In genomic region chr7:108839091-108839490, GRCh38 we compare ENCODE assay signal across 20 cellular contexts.
DNase-seq lines count a peak whose midpoint lies in the region; FAIRE-seq and TF ChIP-seq lines count a peak whose summit lies in the region.
"Had no signal": no experiment of that assay in that cellular context is flagged by ENCODE, and none has a peak within 500 bp of the region (broad histone marks: within the 10 kb centered on the region; RNA-seq: fewer than 3 reads in every experiment).

No MANE protein-coding gene starts in this region.

- H3K9me2 ChIP-seq in neural cell (ENCODE audit: insufficient read depth, low read length): no peaks in the 10 kb centered on the region

- FAIRE-seq in D721Med (lab: Jason Lieb, UNC): no peak
- FAIRE-seq: A549, H54 had no signal

- peak overlapping the region; percentile 54 for H3K27ac ChIP-seq in neural cell (ENCODE audit: low read length)
- H3K27ac ChIP-seq: A549, RWPE1, SJCRH30 had no signal

- peak overlapping the region; percentile 2 for H3K4me2 ChIP-seq in neural cell (ENCODE audit: low read length)
- H3K4me2 ChIP-seq: A549 had no signal

- no peaks in the 10 kb centered on the region for H4K20me1 ChIP-seq in neural cell (ENCODE audit: insufficient read depth)

- DNase-seq in HCEC 1CT: peak; percentile 20
- DNase-seq in astrocyte of the cerebellum (ENCODE audit: low read depth): peak; percentile 42
- peak; percentile 10 for DNase-seq in fibroblast of pulmonary artery (ENCODE audit: low read depth)
- no peak for DNase-seq in D721Med (ENCODE audit: insufficient read length, low spot score)
- no peak for DNase-seq in SIG-M5 (lab: John Stamatoyannopoulos, UW)
- no peak for DNase-seq in epidermal melanocyte (ENCODE audit: insufficient read length, low spot score)
- no peak for DNase-seq in GM03348 (ENCODE audit: low spot score)
- DNase-seq: C1 segment of cervical spinal cord, DMS 273 treated with DMSO at 0.1 percent for 48 hours, MV-4-11, NCI-H1417, NCI-H2029 treated with DMSO at 0.1 percent for 48 hours, NCI-H2171 treated with DMSO at 0.1 percent for 48 hours, NCI-H748 treated with DMSO at 0.1 percent for 48 hours, OCI-M1, SJCRH30 had no signal

- no peak overlapping the region for H3K9ac ChIP-seq in neural cell (ENCODE audit: low read length)

- no peak for TF ChIP-seq EP300 in neural cell (conservative IDR thresholded peaks at IDR 0.05; ENCODE audit: poor library complexity, severe bottlenecking)

- H3K27me3 ChIP-seq in neural cell (ENCODE audit: insufficient read depth, low read depth, low read length): no peaks in the 10 kb centered on the region
- H3K27me3 ChIP-seq: SJCRH30 had no signal

- TF ChIP-seq CTCF in astrocyte of the cerebellum (IDR thresholded peaks at IDR 0.05; ENCODE audit: low read depth, low read length, missing control alignments) (no peak), fibroblast of pulmonary artery (IDR thresholded peaks at IDR 0.05; ENCODE audit: low read length, missing control alignments) (no peak), neural cell (IDR thresholded peaks at IDR 0.05; ENCODE audit: poor library complexity, severe bottlenecking) (no peak), D721Med (IDR thresholded peaks at IDR 0.05; ENCODE audit: insufficient read depth, missing control alignments) (no peak)

- H2AFZ ChIP-seq in neural cell (ENCODE audit: low read depth, low read length): no peak overlapping the region

- in situ Hi-C loops in astrocyte of the cerebellum (cut with HindIII; ENCODE audit: low sequenced_read_pairs): no loop called here

- H3K79me2 ChIP-seq in neural cell (replicated peaks; ENCODE audit: insufficient read depth, low read length): no peaks in the 10 kb centered on the region

- no peaks in the 10 kb centered on the region for H3F3A ChIP-seq in neural cell (ENCODE audit: insufficient read depth, low read length, poor library complexity, severe bottlenecking)

- no peak for TF ChIP-seq RAD21 in neural cell (conservative IDR thresholded peaks at IDR 0.05)

- H3K9me3 ChIP-seq in neural cell (ENCODE audit: low read length): no peaks in the 10 kb centered on the region
- H3K9me3 ChIP-seq: A549, SJCRH30 had no signal

- H3K36me3 ChIP-seq in neural cell (ENCODE audit: insufficient read depth, low read length): no peaks in the 10 kb centered on the region
- H3K36me3 ChIP-seq: SJCRH30 had no signal

- no peak overlapping the region for H3K4me3 ChIP-seq in astrocyte of the cerebellum (ENCODE audit: low read depth, low read length)
- no peak overlapping the region for H3K4me3 ChIP-seq in fibroblast of pulmonary artery (replicated peaks; ENCODE audit: low read depth, low read length)
- no peak overlapping the region for H3K4me3 ChIP-seq in neural cell (ENCODE audit: low read length)
- H3K4me3 ChIP-seq: A549, SJCRH30 had no signal

TF ChIP-seq in neural cell, 6 proteins besides CTCF, POLR2A, EP300 and RAD21:
- TF ChIP-seq REST (IDR thresholded peaks at IDR 0.05; ENCODE audit: borderline replicate concordance) (no peak), POLR2AphosphoS5 (IDR thresholded peaks at IDR 0.05) (no peak), SMC3 (conservative IDR thresholded peaks at IDR 0.05; ENCODE audit: poor library complexity) (no peak), TAF1 (IDR thresholded peaks at IDR 0.05; ENCODE audit: low read depth) (no peak), MXI1 (conservative IDR thresholded peaks at IDR 0.05; ENCODE audit: poor library complexity, severe bottlenecking) (no peak), EZH2 (IDR thresholded peaks at IDR 0.05; ENCODE audit: borderline replicate concordance, insufficient read depth, low read length, poor library complexity, severe bottlenecking) (no peak)

Comparison
In these comparisons a context has a peak if more than half of its experiments do, and no peak if none do; other contexts are left out.
1. DNase-seq: peak in HCEC 1CT (single experiment), astrocyte of the cerebellum (single experiment) and fibroblast of pulmonary artery (single experiment); none in D721Med (single experiment), SIG-M5 (single experiment), epidermal melanocyte (single experiment) and GM03348 (single experiment).